In the genomic region with DNA sequence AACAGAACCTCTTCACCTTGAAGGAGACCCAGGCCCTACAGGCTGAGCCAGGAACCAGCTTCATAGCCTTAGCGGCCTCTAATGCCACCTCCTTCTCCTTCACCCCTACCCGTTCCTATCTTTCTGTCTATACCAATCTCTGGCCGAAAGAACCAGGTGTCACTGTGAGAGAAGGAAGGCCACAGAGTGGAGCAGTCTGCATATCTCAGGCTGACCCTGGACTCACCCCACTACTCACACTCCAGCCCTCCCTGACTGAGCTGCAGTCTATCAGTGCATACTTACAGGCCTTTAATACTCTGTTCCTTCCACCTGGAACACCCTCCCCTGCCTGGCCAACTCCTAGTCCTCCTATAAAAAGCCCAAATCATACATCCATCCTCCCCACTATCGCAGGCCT, we compare ENCODE assay signal across 9 cellular contexts. TPM values are rescaled to one million over a fixed set of nuclear protein-coding genes. Genes with fewer than 3 reads are reported as not detected.
DNase-seq lines count a peak whose midpoint lies in the region; ATAC-seq and TF ChIP-seq lines count a peak whose summit lies in the region.
"Had no signal": no experiment of that assay in that cellular context is flagged by ENCODE, and none has a peak within 500 bp of the region (broad histone marks: within the 10 kb centered on the region; RNA-seq: fewer than 3 reads in every experiment).

No MANE protein-coding gene starts in this region.

- no peak overlapping the region for H3K9ac ChIP-seq in rectal smooth muscle tissue (ENCODE audit: low read length)

- H3K27me3 ChIP-seq in rectal smooth muscle tissue (ENCODE audit: control insufficient read depth, insufficient read depth, low read length): no peaks in the 10 kb centered on the region
- H3K27me3 ChIP-seq in PC-9 (ENCODE audit: insufficient read depth, low read depth): no peaks in the 10 kb centered on the region

- H3K9me2 ChIP-seq in PC-9 (ENCODE audit: insufficient read depth): no peaks in the 10 kb centered on the region

- peaks cover 56% of the 10 kb centered on the region for H3K79me2 ChIP-seq in PC-9 (ENCODE audit: low read depth)

- POLR2A ChIA-PET in T-cell (lab: Charles Lee): no interaction called here
- POLR2A ChIA-PET in PC-9 (lab: Charles Lee; ENCODE audit: unreplicated experiment): interaction anchor here (0.6 kb wide), 1 partner anchor 374 kb away, joined by 4 read pairs; no protein-coding TSS in a partner anchor

- BruUV-seq in PC-9 (replicated peaks; lab: Mats Ljungman, UMichigan): no TSS peak

- H3K4me1 Mint-ChIP-seq in T-cell: peaks cover 73 to 83% (median 78%) of the 10 kb centered on the region in 3 donors

- peak overlapping the region; percentile 71; the same call in 1 of the 2 replicates for H3K4me3 ChIP-seq in GM08714 (ENCODE audit: low read length)
- H3K4me3 ChIP-seq in fibroblast of villous mesenchyme (ENCODE audit: low read depth, low read length): peak overlapping the region; percentile 61
- peak overlapping the region; percentile 92 for H3K4me3 ChIP-seq in rectal smooth muscle tissue (ENCODE audit: low read length)
- no peak overlapping the region for H3K4me3 ChIP-seq in PC-9

- no peaks in the 10 kb centered on the region for H3K27me3 Mint-ChIP-seq in T-cell

- H3K27ac ChIP-seq in rectal smooth muscle tissue (ENCODE audit: low read depth, low read length) (no peak overlapping the region), PC-9 (no peak overlapping the region)

- peak overlapping the region; percentile 29 to 94 for H3K27ac Mint-ChIP-seq in T-cell

- no peak for ATAC-seq in T-cell (replicated peaks in 1 of 4)

- H3K4me1 ChIP-seq in rectal smooth muscle tissue (ENCODE audit: control insufficient read depth, insufficient read depth, low read length) (peaks cover 26% of the 10 kb centered on the region), PC-9 (replicated peaks; ENCODE audit: insufficient read depth) (peaks cover 15% of the 10 kb centered on the region)

- peaks cover 7% of the 10 kb centered on the region; the same call in 1 of the 2 replicates for H3F3A ChIP-seq in PC-9 (ENCODE audit: insufficient read depth, low read depth)

- intact Hi-C loops in PC-9 (cut with micrococcal nuclease; ENCODE audit: unreplicated experiment): no loop called here

- no peak overlapping the region for H2AFZ ChIP-seq in PC-9

- H3K9me3 ChIP-seq in PC-9 (ENCODE audit: insufficient read depth, low read depth): no peaks in the 10 kb centered on the region

- TF ChIP-seq CTCF in fibroblast of villous mesenchyme (IDR thresholded peaks at IDR 0.05; ENCODE audit: insufficient read depth, low read depth, low read length) (no peak), PC-9 (conservative IDR thresholded peaks at IDR 0.05) (no peak)

- no peak overlapping the region for H3K4me2 ChIP-seq in PC-9

- H3K4me3 Mint-ChIP-seq in T-cell: peak overlapping the region; percentile 89 to 95 (median 92)

- H3K36me3 Mint-ChIP-seq in T-cell: peaks cover 8% of the 10 kb centered on the region

- CTCF ChIA-PET in T-cell (lab: Charles Lee): no interaction called here
- CTCF ChIA-PET in PC-9 (lab: Charles Lee): no interaction called here

- H4K20me1 ChIP-seq in PC-9 (ENCODE audit: insufficient read depth): peaks cover 23% of the 10 kb centered on the region

- H3K9me3 Mint-ChIP-seq in T-cell: no peaks in the 10 kb centered on the region

- DNase-seq in T-cell: no peak
- no peak for DNase-seq in fibroblast of villous mesenchyme (ENCODE audit: low read depth)
- no peak for DNase-seq in T1000 (lab: John Stamatoyannopoulos, UW)
- no peak for DNase-seq in anterior cingulate cortex (lab: John Stamatoyannopoulos, UW)
- no peak for DNase-seq in midbrain (lab: John Stamatoyannopoulos, UW)
- no peak for DNase-seq in PC-9
- DNase-seq: NCI-H1436 treated with DMSO at 0.1 percent for 48 hours had no signal

- peaks cover 2% of the 10 kb centered on the region for H3K36me3 ChIP-seq in rectal smooth muscle tissue (ENCODE audit: control insufficient read depth, insufficient read depth, low read length)
- no peaks in the 10 kb centered on the region for H3K36me3 ChIP-seq in PC-9 (ENCODE audit: low read depth)

RNA-seq across cellular contexts. Expression of a gene that starts 32.7 kb away (rescaled TPM):
- 100 to 1,000 TPM; 117 to 162 (median 148) TPM for total RNA-seq in T-cell
- total RNA-seq in fibroblast of villous mesenchyme: 73.0 and 77.0 TPM in 2 replicates
- total RNA-seq in PC-9 (2021): 151 and 184 TPM in 2 replicates

RNA-seq across cellular contexts. Expression of a gene that starts 45.3 kb away (rescaled TPM):
- total RNA-seq in T-cell (1 to 10 TPM; 1.1 to 6.1 (median 1.7) TPM), fibroblast of villous mesenchyme (under 0.01 TPM in 2 replicates), PC-9 (2021) (9.6 and 12.0 TPM in 2 replicates)
